Comparison of ENCODE assay signal across 27 cellular contexts in the genomic region with DNA sequence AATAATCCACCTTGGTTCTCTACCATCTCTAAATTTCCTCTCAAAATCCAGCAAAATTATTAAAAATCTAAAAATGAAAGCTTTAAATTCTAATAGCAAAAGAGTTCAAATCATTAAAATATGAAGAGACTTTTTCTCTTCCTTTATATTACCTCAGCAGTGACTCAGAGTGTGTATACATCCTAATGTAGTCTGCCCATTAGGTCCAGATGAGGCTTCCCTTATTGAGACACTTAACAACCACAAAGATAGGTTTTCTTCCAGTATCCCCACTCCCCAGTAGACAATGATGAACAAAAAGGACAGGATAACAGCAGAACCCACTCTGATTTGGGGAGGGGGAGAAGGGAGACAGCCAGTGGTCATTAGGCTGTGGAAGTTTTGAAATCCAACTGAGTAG.
DNase-seq lines count a peak whose midpoint lies in the region; ATAC-seq, FAIRE-seq and TF ChIP-seq lines count a peak whose summit lies in the region.
"Had no signal": no experiment of that assay in that cellular context is flagged by ENCODE, and none has a peak within 500 bp of the region (broad histone marks: within the 10 kb centered on the region; RNA-seq: fewer than 3 reads in every experiment).

No MANE protein-coding gene starts in this region.

- no peak overlapping the region for H3K23ac ChIP-seq in trophoblast cell (ENCODE audit: low read length)

- H3K4ac ChIP-seq in trophoblast cell (ENCODE audit: low read depth, low read length), result no peak overlapping the region

- in situ Hi-C loops in ACHN (cut with HindIII; ENCODE audit: low pct_ligation_motif_present, low pct_unique_long_range_greater_than_20kb, low sequenced_read_pairs), result no loop called here

- BruUV-seq in MCF 10A (replicated peaks; lab: Mats Ljungman, UMichigan), result no TSS peak

- CTCF ChIA-PET in MCF 10A (lab: Yijun Ruan, JAX), result interaction anchor here (0.6 to 1.9 kb wide), 4 partner anchors 10 to 61 kb away, joined by 3 to 9 read pairs (median 4); a partner anchor contains a TSS

- H2BK120ac ChIP-seq in trophoblast cell (ENCODE audit: insufficient read depth, low read length, poor library complexity), result no peak overlapping the region

- H3K27me3 ChIP-seq in breast epithelium (no peaks in the 10 kb centered on the region), trophoblast cell (ENCODE audit: insufficient read depth, low read length) (no peaks in the 10 kb centered on the region)
- H3K27me3 ChIP-seq: adrenal gland, BE2C, colonic mucosa, Peyer's patch, sigmoid colon, upper lobe of left lung had no signal

- H2BK12ac ChIP-seq in trophoblast cell (ENCODE audit: low read length), result no peak overlapping the region

- ATAC-seq in SK-N-SH treated with all-trans-retinoic acid at 6 μM for 48 hours, result peak; percentile 54
- ATAC-seq: activated T-cell treated with anti-CD3 and anti-CD28 coated beads, Interleukin-2, amount 50 U/mL, for 4 hours had no signal

- no peak for FAIRE-seq in GM12891 (lab: Jason Lieb, UNC)

- no peak overlapping the region for H4K91ac ChIP-seq in trophoblast cell (ENCODE audit: low read depth, low read length)

- H3K36me3 Mint-ChIP-seq in MCF 10A (ENCODE audit: insufficient read depth, unreplicated experiment), result no peaks in the 10 kb centered on the region

- no peaks in the 10 kb centered on the region for H3K36me3 ChIP-seq in breast epithelium
- no peaks in the 10 kb centered on the region for H3K36me3 ChIP-seq in trophoblast cell (ENCODE audit: control insufficient read depth in 1 of 2, insufficient read depth in 2 of 2, low read length in 2 of 2)
- H3K36me3 ChIP-seq: adrenal gland, BE2C, colonic mucosa, Peyer's patch, sigmoid colon, upper lobe of left lung had no signal

- TF ChIP-seq CTCF in MCF 10A (IDR thresholded peaks at IDR 0.05; ENCODE audit: unreplicated experiment), result no peak
- no peak for TF ChIP-seq CTCF in breast epithelium (IDR thresholded peaks at IDR 0.05)
- TF ChIP-seq CTCF in foreskin fibroblast (IDR thresholded peaks at IDR 0.05; ENCODE audit: low read depth, low read length), result no peak

- no peak overlapping the region for H2AFZ ChIP-seq in trophoblast cell (ENCODE audit: insufficient read depth, low read length, poor library complexity)

- no peaks in the 10 kb centered on the region for H3K79me1 ChIP-seq in trophoblast cell (ENCODE audit: low read length)

- H3K79me2 ChIP-seq in trophoblast cell (ENCODE audit: control insufficient read depth, insufficient read depth, low read length, poor library complexity), result no peaks in the 10 kb centered on the region

- H3K9me3 Mint-ChIP-seq in MCF 10A (ENCODE audit: unreplicated experiment), result no peaks in the 10 kb centered on the region
- H3K9me3 Mint-ChIP-seq: activated T-cell treated with anti-CD3 and anti-CD28 coated beads, Interleukin-2, amount 50 U/mL, for 4 hours; neural crest cell; T-helper 2 cell treated with Interferon-gamma antibody and Interleukin-4, amounts not matched to agents 5 μg/mL and 100 μg/mL, for 36 hours had no signal

- no peaks in the 10 kb centered on the region for H3K27me3 Mint-ChIP-seq in MCF 10A (ENCODE audit: insufficient read depth, unreplicated experiment)

- no peak overlapping the region for H3K4me2 ChIP-seq in trophoblast cell (ENCODE audit: low read length)

- H3K27ac ChIP-seq in breast epithelium (no peak overlapping the region), trophoblast cell (ENCODE audit: low read depth, low read length) (no peak overlapping the region)
- H3K27ac ChIP-seq: 22Rv1, adrenal gland, colonic mucosa, Peyer's patch, sigmoid colon, upper lobe of left lung, VCaP had no signal

- H4K12ac ChIP-seq in trophoblast cell (ENCODE audit: low read depth, low read length), result no peak overlapping the region

- H2AK5ac ChIP-seq in trophoblast cell (ENCODE audit: low read length), result no peak overlapping the region

- intact Hi-C loops in MCF 10A (cut with micrococcal nuclease), result no loop called here
- intact Hi-C loops in breast epithelium (cut with DNase I; ENCODE audit: low total_unique reads), result no loop called here

- no peak overlapping the region for H3K14ac ChIP-seq in trophoblast cell (ENCODE audit: low read length)

- POLR2A ChIA-PET in MCF 10A (lab: Yijun Ruan, JAX), result interaction anchor here (0.6 to 1.6 kb wide), 4 partner anchors 11 to 1030 kb away, joined by 3 to 5 read pairs (median 4); a partner anchor contains a TSS

- peaks cover 16% of the 10 kb centered on the region for H3K4me1 Mint-ChIP-seq in MCF 10A (ENCODE audit: insufficient read depth, unreplicated experiment)
- H3K4me1 Mint-ChIP-seq: neural crest cell had no signal

- H3K9me3 ChIP-seq in breast epithelium, result no peaks in the 10 kb centered on the region
- no peaks in the 10 kb centered on the region for H3K9me3 ChIP-seq in trophoblast cell (ENCODE audit: insufficient read depth, low read depth, low read length)
- H3K9me3 ChIP-seq: adrenal gland, BE2C, colonic mucosa, Peyer's patch, sigmoid colon, upper lobe of left lung had no signal

- H3K27ac Mint-ChIP-seq in MCF 10A (ENCODE audit: low read depth, unreplicated experiment), result peak overlapping the region; percentile 4
- H3K27ac Mint-ChIP-seq: T-helper 2 cell treated with Interferon-gamma antibody and Interleukin-4, amounts not matched to agents 5 μg/mL and 100 μg/mL, for 36 hours had no signal

- H3K18ac ChIP-seq in trophoblast cell (ENCODE audit: low read length), result no peak overlapping the region

- no peak overlapping the region for H3K9ac ChIP-seq in trophoblast cell (ENCODE audit: low read length)

- no peak overlapping the region for H2BK5ac ChIP-seq in trophoblast cell (ENCODE audit: low read depth, low read length, poor library complexity)

- H3K4me3 Mint-ChIP-seq in MCF 10A (ENCODE audit: unreplicated experiment), result no peak overlapping the region
- H3K4me3 Mint-ChIP-seq: activated T-cell treated with anti-CD3 and anti-CD28 coated beads, Interleukin-2, amount 50 U/mL, for 4 hours; neural crest cell; T-helper 2 cell treated with Interferon-gamma antibody and Interleukin-4, amounts not matched to agents 5 μg/mL and 100 μg/mL, for 36 hours had no signal

- no peak for DNase-seq in MCF 10A (ENCODE audit: unreplicated experiment)
- DNase-seq in breast epithelium (ENCODE audit: low spot score in 2 of 2), result no peak
- peak; percentile 47 to 72 for DNase-seq in foreskin fibroblast
- no peak for DNase-seq in ACHN
- no peak for DNase-seq in DMS53 (lab: John Stamatoyannopoulos, UW)
- no peak for DNase-seq in trophoblast cell
- DNase-seq in GM12891 (ENCODE audit: insufficient read length, low spot score), result no peak
- DNase-seq: activated CD4-positive, alpha-beta T cell treated with anti-CD3 and anti-CD28 coated beads for 48 hours; activated naive CD4-positive, alpha-beta T cell; activated T-cell treated with anti-CD3 and anti-CD28 coated beads, Interleukin-2, amount 50 U/mL, for 4 hours; adrenal gland; BE2C; colonic mucosa; DMS79 treated with DMSO at 0.1 percent for 48 hours; KBM-7; NCI-H510A treated with DMSO at 0.1 percent for 48 hours; NK-92 treated with Interleukin-12 subunit alpha and Interleukin-12 subunit beta, amount 100 ng/mL, for 24 hours; Peyer's patch; sigmoid colon; stimulated activated CD8-positive, alpha-beta memory T cell treated with anti-CD3 and anti-CD28 coated beads, Interleukin-4, amount 100 ng/mL, for 48 hours; upper lobe of left lung had no signal

- H3K4me3 ChIP-seq in breast epithelium (no peak overlapping the region), foreskin fibroblast (ENCODE audit: low read depth in 1 of 2, low read length in 2 of 2) (no peak overlapping the region), trophoblast cell (ENCODE audit: low read depth, low read length) (no peak overlapping the region)
- H3K4me3 ChIP-seq: adrenal gland, colonic mucosa, lung, Peyer's patch, sigmoid colon, upper lobe of left lung had no signal

- H3K4me1 ChIP-seq in breast epithelium (no peaks in the 10 kb centered on the region), trophoblast cell (ENCODE audit: control insufficient read depth in 1 of 2, insufficient read depth in 2 of 2, low read length in 2 of 2) (no peaks in the 10 kb centered on the region)
- H3K4me1 ChIP-seq: adrenal gland, colonic mucosa, Peyer's patch, sigmoid colon, upper lobe of left lung had no signal

- no peak overlapping the region for H4K8ac ChIP-seq in trophoblast cell (ENCODE audit: low read depth, low read length)

- TF ChIP-seq POLR2A in breast epithelium (IDR thresholded peaks at IDR 0.05) (no peak), GM12891 (IDR thresholded peaks at IDR 0.05; ENCODE audit: low read depth, low read length) (no peak)

TF ChIP-seq in GM12891, 5 proteins besides CTCF, POLR2A, EP300 and RAD21:
- TF ChIP-seq SPI1 (IDR thresholded peaks at IDR 0.05; ENCODE audit: low read depth, low read length) (no peak), TAF1 (IDR thresholded peaks at IDR 0.05; ENCODE audit: low read depth, low read length) (no peak), PAX5 (IDR thresholded peaks at IDR 0.05; ENCODE audit: insufficient read depth, low read length, severe bottlenecking) (no peak), POU2F2 (IDR thresholded peaks at IDR 0.05; ENCODE audit: low read depth, low read length) (no peak), POLR2AphosphoS5 (IDR thresholded peaks at IDR 0.05; ENCODE audit: low read depth, low read length) (no peak)

Comparison
In these comparisons a context has a peak if more than half of its experiments do, and no peak if none do; other contexts are left out.
1. DNase-seq: peak in foreskin fibroblast (2 of 2); none in MCF 10A (single experiment), breast epithelium (0 of 2), ACHN (single experiment), DMS53 (single experiment), trophoblast cell (0 of 2) and GM12891 (single experiment).